24 cellular contexts compared by ENCODE assay signal in genomic region chr3:32705232-32705631, GRCh38. TPM values are rescaled to one million over a fixed set of nuclear protein-coding genes. Genes with fewer than 3 reads are reported as not detected.
A peak's percentile ranks its signal among the peaks of the same experiment; 100 is the strongest.
DNase-seq lines count a peak whose midpoint lies in the region; ATAC-seq, FAIRE-seq and TF ChIP-seq lines count a peak whose summit lies in the region.
"Had no signal": no experiment of that assay in that cellular context is flagged by ENCODE, and none has a peak within 500 bp of the region (broad histone marks: within the 10 kb centered on the region; RNA-seq: fewer than 3 reads in every experiment).

No MANE protein-coding gene starts in this region.

- in situ Hi-C loops in K562 (cut with MboI) = no loop called here

- DNase-seq in OCI-LY7 (ENCODE audit: low spot score) (no peak), SK-N-DZ (ENCODE audit: low spot score) (peak; percentile 60), K562 (ENCODE audit: extremely low read depth in 1 of 4, low spot score in 3 of 4) (peak in 3 of 4 experiments; percentile 36 to 41 (median 39)), osteoblast (ENCODE audit: insufficient read length, low spot score, missing footprints) (peak; percentile 38), MM.1S (no peak), NK-92 (lab: John Stamatoyannopoulos, UW; ENCODE audit: unreplicated experiment) (no peak)
- DNase-seq: C1 segment of cervical spinal cord; Caco-2; CD8-positive, alpha-beta T cell; DMS79 treated with DMSO at 0.1 percent for 48 hours; GF-D8; GOT3; KBM-7; MG63; NCI-H1417; NCI-H1694 treated with DMSO at 0.1 percent for 48 hours; NCI-H2081; NCI-H2227 treated with DMSO at 0.1 percent for 48 hours; NCI-H526 treated with DMSO at 0.1 percent for 48 hours; SJCRH30 had no signal

- H3K9me2 ChIP-seq in OCI-LY7 (ENCODE audit: insufficient read depth, low read length) = no peaks in the 10 kb centered on the region
- no peaks in the 10 kb centered on the region for H3K9me2 ChIP-seq in MM.1S (replicated peaks; ENCODE audit: insufficient read depth, low read length)

- ATAC-seq in K562 (0 out of 3 replicates have a peak, but pooled peaks have one; percentile 7), GM19324 (IDR thresholded peaks at IDR 0.05; ENCODE audit: low FRiP score, unreplicated experiment) (no peak)
- ATAC-seq: CD8-positive, alpha-beta T cell; Right ventricle myocardium inferior had no signal

- no peaks in the 10 kb centered on the region for H3K9me3 ChIP-seq in OCI-LY7 (ENCODE audit: low read length)
- H3K9me3 ChIP-seq in K562 (replicated peaks; ENCODE audit: control insufficient read depth, insufficient read depth, low read depth, low read length) = no peaks in the 10 kb centered on the region
- no peaks in the 10 kb centered on the region for H3K9me3 ChIP-seq in osteoblast (ENCODE audit: low read depth, low read length)
- no peaks in the 10 kb centered on the region for H3K9me3 ChIP-seq in MM.1S (replicated peaks; ENCODE audit: insufficient read depth, low read length)
- H3K9me3 ChIP-seq: Caco-2, HAP-1, MG63, SJCRH30 had no signal

- no peak overlapping the region for H3K9ac ChIP-seq in K562 (ENCODE audit: insufficient read depth in 1 of 2, low read depth in 2 of 2, low read length in 2 of 2)
- H3K9ac ChIP-seq in MM.1S (ENCODE audit: low read length) = no peak overlapping the region

- TF ChIP-seq CTCF in OCI-LY7 (conservative IDR thresholded peaks at IDR 0.05; ENCODE audit: low read length) = no peak
- TF ChIP-seq CTCF in K562 (IDR thresholded peaks at IDR 0.05 in 2 of 3, conservative IDR thresholded peaks at IDR 0.05 in 1 of 3; ENCODE audit: insufficient read depth in 2 of 3, low read depth in 1 of 3, low read length in 3 of 3) = no peak
- TF ChIP-seq CTCF in osteoblast (IDR thresholded peaks at IDR 0.05; ENCODE audit: extremely low read depth, low read depth, low read length) = no peak
- TF ChIP-seq CTCF in MM.1S (IDR thresholded peaks at IDR 0.05; ENCODE audit: low read length) = no peak

- POLR2A ChIA-PET in OCI-LY7 (lab: Charles Lee) = interaction anchor here (0.6 to 1.7 kb wide), 7 partner anchors 8 to 204 kb away, joined by 3 to 6 read pairs (median 5); partner anchors contain the start of gene CNOT10
- POLR2A ChIA-PET in K562 (lab: Yijun Ruan, JAX) = interaction anchor here (0.9 to 3.0 kb wide), 6 partner anchors 9 to 135 kb away, joined by 3 to 9 read pairs (median 6); partner anchors contain the start of gene DYNC1LI1

- no peak for TF ChIP-seq POLR2A in K562 (conservative IDR thresholded peaks at IDR 0.05)

- TF ChIP-seq EP300 in K562 (IDR thresholded peaks at IDR 0.05; ENCODE audit: low read length) = no peak

- 18% methylated on average over 2 of the region's 2 CpGs for WGBS in K562 (ENCODE audit: insufficient coverage, low coverage, missing lambda C conversion rate)

- no peak overlapping the region for H2AFZ ChIP-seq in OCI-LY7 (ENCODE audit: low read length)
- H2AFZ ChIP-seq in K562 (ENCODE audit: low read depth, low read length) = no peak overlapping the region
- no peak overlapping the region for H2AFZ ChIP-seq in osteoblast (ENCODE audit: low read length)
- no peak overlapping the region for H2AFZ ChIP-seq in MM.1S (ENCODE audit: low read length)

- peaks cover 49% of the 10 kb centered on the region for H3K79me2 ChIP-seq in OCI-LY7 (ENCODE audit: insufficient read depth, low read depth, low read length)
- H3K79me2 ChIP-seq in K562 (ENCODE audit: control insufficient read depth, insufficient read depth, low read length) = peaks cover 68% of the 10 kb centered on the region
- peaks cover 5% of the 10 kb centered on the region for H3K79me2 ChIP-seq in osteoblast (ENCODE audit: insufficient read depth, low read length)
- H3K79me2 ChIP-seq in MM.1S (ENCODE audit: low read length) = peaks cover 60% of the 10 kb centered on the region

- H3K4me3 ChIP-seq in OCI-LY7 (ENCODE audit: low read depth, low read length, poor library complexity, severe bottlenecking) (no peak overlapping the region), K562 (no peak overlapping the region), osteoblast (ENCODE audit: insufficient read depth, low read length) (no peak overlapping the region), MM.1S (ENCODE audit: low read length) (no peak overlapping the region)
- H3K4me3 ChIP-seq: HAP-1, MG63, SJCRH30 had no signal

- H3K4me2 ChIP-seq in OCI-LY7 (ENCODE audit: low read length) (no peak overlapping the region), K562 (ENCODE audit: insufficient read depth, low read length) (peak overlapping the region; percentile 31; the same call in 1 of the 2 replicates), osteoblast (ENCODE audit: insufficient read depth, low read length) (no peak overlapping the region), MM.1S (ENCODE audit: low read depth, low read length) (no peak overlapping the region)

- CTCF ChIA-PET in OCI-LY7 (lab: Charles Lee; ENCODE audit: unreplicated experiment) (no interaction called here), K562 (lab: Yijun Ruan, JAX; ENCODE audit: low intra/inter-chr PET ratio) (no interaction called here)

- TF ChIP-seq RAD21 in K562 (CRISPR knock-in tag; conservative IDR thresholded peaks at IDR 0.05 in 1 of 2, IDR thresholded peaks at IDR 0.05 in 1 of 2) = no peak

- H3F3A ChIP-seq in MM.1S (ENCODE audit: insufficient read depth, low read length) = no peaks in the 10 kb centered on the region

- H3K27me3 ChIP-seq in K562 (ENCODE audit: control insufficient read depth in 2 of 2, insufficient read depth in 2 of 2, low read length in 2 of 2) (no peaks in the 10 kb centered on the region), osteoblast (ENCODE audit: insufficient read depth, low read length) (no peaks in the 10 kb centered on the region), MM.1S (replicated peaks; ENCODE audit: insufficient read depth, low read length) (no peaks in the 10 kb centered on the region)
- H3K27me3 ChIP-seq: MG63, SJCRH30 had no signal

- intact Hi-C loops in OCI-LY7 (cut with micrococcal nuclease; ENCODE audit: unreplicated experiment) = no loop called here
- intact Hi-C loops in K562 (cut with micrococcal nuclease) = no loop called here

- BruUV-seq in OCI-LY7 (replicated peaks; lab: Mats Ljungman, UMichigan) = TSS peak; percentile 19
- BruUV-seq in K562 (replicated peaks; lab: Mats Ljungman, UMichigan) = TSS peak; percentile 6

- no peak for FAIRE-seq in K562 (lab: Jason Lieb, UNC)
- FAIRE-seq: HTR-8/SVneo had no signal

- H3K27ac ChIP-seq in OCI-LY7 (ENCODE audit: low read depth, low read length, poor library complexity, severe bottlenecking) (no peak overlapping the region), K562 (ENCODE audit: extremely low read depth, low read depth, low read length) (0 out of 3 replicates have a peak overlapping the region, but pooled peaks have one; percentile 4), osteoblast (ENCODE audit: low read depth, low read length) (no peak overlapping the region), MM.1S (ENCODE audit: low read length) (no peak overlapping the region)
- H3K27ac ChIP-seq: SJCRH30 had no signal

- H4K20me1 ChIP-seq in OCI-LY7 (ENCODE audit: insufficient read depth, low read length) (no peaks in the 10 kb centered on the region), K562 (replicated peaks; ENCODE audit: control insufficient read depth, insufficient read depth, low read length) (peaks cover 3% of the 10 kb centered on the region; the same call in 1 of the 2 replicates), osteoblast (ENCODE audit: insufficient read depth, low read length) (no peaks in the 10 kb centered on the region), MM.1S (ENCODE audit: insufficient read depth, low read length) (no peaks in the 10 kb centered on the region; the same call in 1 of the 2 replicates)

- H3K4me1 ChIP-seq in OCI-LY7 (ENCODE audit: insufficient read depth, low read length, poor library complexity, severe bottlenecking) = peaks cover 17% of the 10 kb centered on the region
- H3K4me1 ChIP-seq in K562 (replicated peaks in 1 of 2; ENCODE audit: control insufficient read depth in 2 of 2, insufficient read depth in 2 of 2, low read length in 2 of 2) = peaks cover 15 to 58% of the 10 kb centered on the region in 2 experiments
- no peaks in the 10 kb centered on the region for H3K4me1 ChIP-seq in osteoblast (ENCODE audit: insufficient read depth, low read length)
- H3K4me1 ChIP-seq in MM.1S (ENCODE audit: low read length) = peaks cover 8% of the 10 kb centered on the region
- H3K4me1 ChIP-seq: SJCRH30 had no signal

- no peaks in the 10 kb centered on the region for H3K9me1 ChIP-seq in K562 (ENCODE audit: control insufficient read depth, insufficient read depth, low read length)

- H3K36me3 ChIP-seq in OCI-LY7 (ENCODE audit: insufficient read depth, low read length) = peaks cover 79% of the 10 kb centered on the region
- peaks cover 48% of the 10 kb centered on the region for H3K36me3 ChIP-seq in K562 (ENCODE audit: control insufficient read depth, insufficient read depth, low read length)
- H3K36me3 ChIP-seq in osteoblast (ENCODE audit: insufficient read depth, low read length) = peaks cover 4% of the 10 kb centered on the region
- H3K36me3 ChIP-seq in MM.1S (replicated peaks; ENCODE audit: insufficient read depth, low read length) = no peaks in the 10 kb centered on the region
- H3K36me3 ChIP-seq: MG63, SJCRH30 had no signal

TF ChIP-seq in K562, 482 proteins besides CTCF, POLR2A, EP300 and RAD21 (continues in another document):
- TF ChIP-seq DACH1 (IDR thresholded peaks at IDR 0.05; ENCODE audit: partially characterized antibody) = peak; percentile 60

RNA-seq across cellular contexts. Expression of gene CNOT10, which starts 20.2 kb away (rescaled TPM):
- total RNA-seq in OCI-LY7 (2014; rRNA removed; shearing (Covaris generic)) = 50.2 and 56.1 TPM in 2 replicates
- 60.3 and 67.6 TPM in 2 replicates for total RNA-seq in OCI-LY7 (2022)
- 50.3 and 55.3 TPM in 2 replicates for polyA plus RNA-seq in SK-N-DZ (2014; cell fraction: cytosol; rRNA removed)
- 40.5 and 126 TPM in 2 replicates for polyA plus RNA-seq in SK-N-DZ (2014; cell fraction: nucleus; rRNA removed)
- 123 and 357 TPM in 2 replicates for total RNA-seq in K562 (2011; cell fraction: chromatin; rRNA removed; ENCODE audit: low replicate concordance)
- total RNA-seq in K562 (2011; cell fraction: nucleolus; rRNA removed) = 80.2 and 91.3 TPM in 2 replicates
- total RNA-seq in K562 (2011; cell fraction: nucleoplasm; rRNA removed) = 134 and 162 TPM in 2 replicates
- total RNA-seq in K562 (2014; rRNA removed) = 74.1 and 81.9 TPM in 2 replicates
- 100 and 101 TPM in 2 replicates for total RNA-seq in K562 (2014; rRNA removed; fragmentation: Illumina TruSeq; extraction: Trizol)
- total RNA-seq in K562 (2015; rRNA removed; fragmentation: Illumina TruSeq; extraction: Trizol) = 74.6 and 75.2 TPM in 2 replicates
- 91.7 and 102 TPM in 2 replicates for total RNA-seq in K562 (2021)
- polyA plus RNA-seq in K562 (2011; rRNA removed) = 106 and 114 TPM in 2 replicates
- 78.3 and 108 TPM in 2 replicates for polyA plus RNA-seq in K562 (2011; cell fraction: cytosol; rRNA removed)
- polyA plus RNA-seq in K562 (2011; cell fraction: nucleus; rRNA removed) = 46.6 and 68.4 TPM in 2 replicates
- polyA plus RNA-seq in K562 (2012) = 50.0 and 65.9 TPM in 2 replicates
- polyA plus RNA-seq in K562 (2014; fragmentation: Illumina TruSeq; extraction: Trizol) = 87.0 and 111 TPM in 2 replicates
- 10 to 100 TPM; 35.7 to 52.2 TPM for polyA plus RNA-seq in K562 (2014; fragmentation: Nextera tagmentation; extraction: Ambion mirVana)
- polyA plus RNA-seq in K562 (2014; rRNA removed) = 74.3 and 101 TPM in 2 replicates
- 134 and 158 TPM in 2 replicates for polyA minus RNA-seq in K562 (2011; rRNA and poly(A)+ RNA removed)
- polyA minus RNA-seq in K562 (2011; cell fraction: cytosol; rRNA and poly(A)+ RNA removed) = 56.0 and 69.2 TPM in 2 replicates
- polyA minus RNA-seq in K562 (2011; cell fraction: nucleus; rRNA and poly(A)+ RNA removed) = 44.8 and 79.4 TPM in 2 replicates
- total RNA-seq in osteoblast = 34.5 and 36.9 TPM in 2 replicates

Comparison
In these comparisons a context has a peak if more than half of its experiments do, and no peak if none do; other contexts are left out.
1. DNase-seq: peak in SK-N-DZ (single experiment), K562 (3 of 4) and osteoblast (single experiment); none in OCI-LY7 (single experiment), MM.1S (single experiment) and NK-92 (single experiment).